8 cellular contexts compared by ENCODE assay signal in the genomic region with DNA sequence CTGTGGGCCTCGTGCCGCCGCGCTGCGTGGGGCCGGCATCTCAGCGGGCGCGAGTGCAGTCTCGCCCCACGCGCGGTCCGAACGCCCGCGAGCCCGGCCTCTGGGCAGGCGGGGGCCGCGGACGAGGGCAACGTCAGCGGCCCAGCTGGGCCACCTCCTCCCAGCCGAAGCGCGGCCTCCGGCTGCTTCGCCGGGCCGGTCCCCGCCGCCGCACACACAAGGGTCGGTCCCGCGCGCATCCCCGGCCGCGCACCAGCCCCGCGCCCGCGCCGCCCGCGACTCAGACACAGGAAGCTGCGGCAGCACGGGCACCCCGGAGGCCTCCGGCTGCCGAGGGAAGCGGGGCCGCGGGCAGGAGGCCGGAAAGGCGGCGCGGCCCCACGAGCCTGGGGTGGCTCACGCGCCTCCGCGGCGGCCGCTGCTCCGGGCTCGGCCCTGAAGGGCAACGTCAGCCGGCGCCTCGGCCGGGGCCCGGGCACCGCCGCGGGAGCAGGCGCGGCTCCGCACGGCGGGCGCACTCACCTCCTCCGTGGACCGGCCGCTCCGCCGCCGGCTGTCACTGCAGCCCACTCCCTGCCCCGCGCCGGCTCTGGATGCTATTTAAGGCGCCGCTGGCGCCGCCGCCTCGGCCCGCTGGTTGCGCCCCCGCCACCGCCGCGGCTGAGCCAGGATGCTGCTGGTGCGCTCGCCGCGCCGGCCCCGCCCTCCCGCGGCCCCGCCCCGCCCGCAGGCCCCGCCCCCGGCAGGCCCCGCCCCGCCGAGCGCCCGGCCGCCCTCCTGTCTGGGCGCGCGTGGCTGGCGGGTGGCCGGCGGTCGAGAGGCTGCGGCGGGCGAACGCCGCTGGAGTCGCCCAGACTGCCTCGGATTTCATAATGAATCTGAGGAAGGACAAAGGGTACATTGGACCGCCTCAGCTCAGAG. TPM values are rescaled to one million over a fixed set of nuclear protein-coding genes. Genes with fewer than 3 reads are reported as not detected.
DNase-seq lines count a peak whose midpoint lies in the region; ATAC-seq, FAIRE-seq and TF ChIP-seq lines count a peak whose summit lies in the region.

A gene with protein sequence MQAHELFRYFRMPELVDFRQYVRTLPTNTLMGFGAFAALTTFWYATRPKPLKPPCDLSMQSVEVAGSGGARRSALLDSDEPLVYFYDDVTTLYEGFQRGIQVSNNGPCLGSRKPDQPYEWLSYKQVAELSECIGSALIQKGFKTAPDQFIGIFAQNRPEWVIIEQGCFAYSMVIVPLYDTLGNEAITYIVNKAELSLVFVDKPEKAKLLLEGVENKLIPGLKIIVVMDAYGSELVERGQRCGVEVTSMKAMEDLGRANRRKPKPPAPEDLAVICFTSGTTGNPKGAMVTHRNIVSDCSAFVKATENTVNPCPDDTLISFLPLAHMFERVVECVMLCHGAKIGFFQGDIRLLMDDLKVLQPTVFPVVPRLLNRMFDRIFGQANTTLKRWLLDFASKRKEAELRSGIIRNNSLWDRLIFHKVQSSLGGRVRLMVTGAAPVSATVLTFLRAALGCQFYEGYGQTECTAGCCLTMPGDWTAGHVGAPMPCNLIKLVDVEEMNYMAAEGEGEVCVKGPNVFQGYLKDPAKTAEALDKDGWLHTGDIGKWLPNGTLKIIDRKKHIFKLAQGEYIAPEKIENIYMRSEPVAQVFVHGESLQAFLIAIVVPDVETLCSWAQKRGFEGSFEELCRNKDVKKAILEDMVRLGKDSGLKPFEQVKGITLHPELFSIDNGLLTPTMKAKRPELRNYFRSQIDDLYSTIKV (minus strand): TSS at position 575 of the 921 bp plus-strand sequence. CDS start 22,454 bp downstream, outside the sequence.

- peak within 1 kb of the TSS; percentile 50 to 79 for H3K4me3 ChIP-seq in neuronal stem cell (ENCODE audit: low read length in 2 of 2)

- peaks cover 3 to 6% of the 10 kb centered on the region in 2 donors for H3K9me3 ChIP-seq in neuronal stem cell (replicated peaks in 1 of 2; ENCODE audit: control insufficient read depth in 2 of 2, insufficient read depth in 1 of 2, low read depth in 1 of 2, low read length in 2 of 2)

- peak; percentile 40 for ATAC-seq in GM19468 (IDR thresholded peaks at IDR 0.05; ENCODE audit: extremely low read depth, unreplicated experiment)

- intact Hi-C loops in Calu3 (cut with micrococcal nuclease; ENCODE audit: unreplicated experiment): loop anchor here (2.0 kb wide), 1 partner anchor 79 kb away; no protein-coding TSS in a partner anchor

- peak within 1 kb of the TSS; percentile 94 for H3K4me3 Mint-ChIP-seq in Calu3 (ENCODE audit: low read depth, unreplicated experiment)

- no peak within 1 kb of the TSS for H2BK15ac ChIP-seq in neuronal stem cell (ENCODE audit: low read length)

- H3K14ac ChIP-seq in neuronal stem cell (ENCODE audit: low read length): peak within 1 kb of the TSS; percentile 66

- H3K79me1 ChIP-seq in neuronal stem cell (ENCODE audit: low read depth, low read length): no peaks in the 10 kb centered on the region

- H3K36me3 ChIP-seq in neuronal stem cell (replicated peaks in 1 of 2; ENCODE audit: control insufficient read depth in 2 of 2, insufficient read depth in 2 of 2, low read length in 2 of 2): no peaks in the 10 kb centered on the region

- H2BK120ac ChIP-seq in neuronal stem cell (ENCODE audit: low read depth, low read length): no peak within 1 kb of the TSS

- no peak within 1 kb of the TSS for H4K8ac ChIP-seq in neuronal stem cell (ENCODE audit: low read depth, low read length)

- H3K4me1 ChIP-seq in neuronal stem cell (ENCODE audit: control insufficient read depth in 2 of 2, insufficient read depth in 1 of 2, low read depth in 1 of 2, low read length in 2 of 2): peaks cover 4 to 5% of the 10 kb centered on the region in 2 donors

- CTCF ChIA-PET in Calu3 (lab: Charles Lee): interaction anchor here (0.5 to 0.8 kb wide), 2 partner anchors 79 to 1106 kb away, joined by 3 read pairs; no protein-coding TSS in a partner anchor

- H3K9me3 Mint-ChIP-seq in Calu3 (ENCODE audit: low read depth, unreplicated experiment): no peaks in the 10 kb centered on the region

- H3K27me3 ChIP-seq in neuronal stem cell (ENCODE audit: control insufficient read depth in 3 of 3, insufficient read depth in 3 of 3, low read depth in 1 of 3, low read length in 3 of 3): peaks cover 22 to 76% (median 61%) of the 10 kb centered on the region in 3 experiments

- peak within 1 kb of the TSS; percentile 98 for H2AFZ ChIP-seq in neuronal stem cell (ENCODE audit: low read length)

- no TSS peak for BruUV-seq in Calu3 (replicated peaks; lab: Mats Ljungman, UMichigan)

- H3K27me3 Mint-ChIP-seq in Calu3 (ENCODE audit: unreplicated experiment): no peaks in the 10 kb centered on the region

- no peak within 1 kb of the TSS for H4K91ac ChIP-seq in neuronal stem cell (ENCODE audit: low read depth, low read length, poor library complexity)

- DNase-seq in Calu3: peak; percentile 68
- peak; percentile 77 for DNase-seq in HPDE6-E6E7 (ENCODE audit: extremely low spot score)
- peak; percentile 4 for DNase-seq in SIG-M5 (lab: John Stamatoyannopoulos, UW)
- DNase-seq in activated gamma-delta T cell (lab: John Stamatoyannopoulos, UW): peak; percentile 72
- DNase-seq in frontal cortex (ENCODE audit: low spot score in 2 of 2): peak; percentile 95 to 96
- peak; percentile 69 for DNase-seq in neuronal stem cell (ENCODE audit: low spot score)
- peak; percentile 31 to 92 (median 69) for DNase-seq in substantia nigra (lab: John Stamatoyannopoulos, UW)

- H2AK5ac ChIP-seq in neuronal stem cell (ENCODE audit: low read depth, low read length): peak within 1 kb of the TSS; percentile 60

- H3K18ac ChIP-seq in neuronal stem cell (ENCODE audit: low read length): peak within 1 kb of the TSS; percentile 89

- no peak within 1 kb of the TSS for H3K4ac ChIP-seq in neuronal stem cell (ENCODE audit: low read length)

- no peaks in the 10 kb centered on the region for H3K4me1 Mint-ChIP-seq in Calu3 (ENCODE audit: low read depth, unreplicated experiment)

- H2BK5ac ChIP-seq in neuronal stem cell (ENCODE audit: low read length): no peak within 1 kb of the TSS

- H3K23ac ChIP-seq in neuronal stem cell (ENCODE audit: low read depth, low read length, poor library complexity): peak within 1 kb of the TSS; percentile 87

- peak within 1 kb of the TSS; percentile 98 for H3K4me2 ChIP-seq in neuronal stem cell (ENCODE audit: insufficient read depth, low read length, poor library complexity, severe bottlenecking)

- H3K9ac ChIP-seq in neuronal stem cell (ENCODE audit: low read depth, low read length, poor library complexity): peak within 1 kb of the TSS; percentile 84

- no CpG with 5 or more reads among the region's 139 CpGs for WGBS in neuronal stem cell (ENCODE audit: extremely low coverage in 2 of 2, insufficient read length in 2 of 2, insufficient replicate concordance in 1 of 2), 2 donors

- no peak within 1 kb of the TSS for H2BK12ac ChIP-seq in neuronal stem cell (ENCODE audit: low read length)

- no peak within 1 kb of the TSS for H3K27ac Mint-ChIP-seq in Calu3 (ENCODE audit: unreplicated experiment)

- H3K27ac ChIP-seq in neuronal stem cell (replicated peaks; ENCODE audit: low read length) (no peak within 1 kb of the TSS), substantia nigra (ENCODE audit: low read depth, low read length, poor library complexity, severe bottlenecking) (peak within 1 kb of the TSS; percentile 77)

- no peak for TF ChIP-seq CTCF in Calu3 (IDR thresholded peaks at IDR 0.05; ENCODE audit: unreplicated experiment)

- peaks cover 19% of the 10 kb centered on the region for H3K36me3 Mint-ChIP-seq in Calu3 (ENCODE audit: insufficient read depth, unreplicated experiment)

- no peak for FAIRE-seq in frontal cortex (lab: Jason Lieb, UNC)

RNA-seq across cellular contexts. Expression of the gene that starts here (rescaled TPM):
- total RNA-seq in Calu3 (2022) (19.1 and 31.9 TPM in 2 replicates), frontal cortex (43.2 TPM)
- 0.25 TPM for polyA plus RNA-seq in neuronal stem cell (2013, experiment 1 of 2)
- 0.26 TPM for polyA plus RNA-seq in neuronal stem cell (2013, experiment 2 of 2)

Comparison
In these comparisons a context has a peak if more than half of its experiments do, and no peak if none do; other contexts are left out.
1. DNase-seq: peak in every context shown above with its lines; median percentile 96 in frontal cortex; 77 in HPDE6-E6E7; 72 in activated gamma-delta T cell; 69 in neuronal stem cell; 69 in substantia nigra; 68 in Calu3; 4 in SIG-M5.